ENCODE assay signal across 31 cellular contexts in the genomic region with DNA sequence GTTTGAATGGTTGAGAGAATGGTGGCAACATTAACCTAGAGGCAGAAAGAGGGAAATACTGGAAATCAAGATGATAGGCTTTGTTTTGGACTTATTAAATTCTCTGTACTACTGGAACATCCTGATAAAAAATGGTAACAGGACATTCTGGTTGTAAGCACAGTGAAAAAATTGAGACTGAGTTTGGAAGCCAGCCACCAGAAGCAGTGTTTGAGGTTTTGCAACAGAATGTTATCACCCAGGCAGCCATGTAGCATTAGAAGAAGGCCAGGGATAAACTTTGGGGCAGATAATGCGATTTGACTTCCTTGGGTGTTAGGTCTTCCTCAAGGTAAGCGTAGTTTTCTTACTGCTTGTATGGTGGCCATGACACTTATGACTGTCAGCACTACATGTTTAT.
"Had no signal": no experiment of that assay in that cellular context is flagged by ENCODE, and none has a peak within 500 bp of the region (broad histone marks: within the 10 kb centered on the region; RNA-seq: fewer than 3 reads in every experiment).

No MANE protein-coding gene starts in this region.

- H3K9me3 ChIP-seq: ascending aorta, body of pancreas, breast epithelium, Peyer's patch had no signal

- H3K4me3 ChIP-seq: ascending aorta, body of pancreas, breast epithelium, Peyer's patch had no signal

- ATAC-seq: activated CD8-positive, alpha-beta T cell treated with anti-CD3 and anti-CD28 coated beads, Interleukin-2, amount 10 ng/mL, durations not matched to agents 7 days and 5 days; activated naive CD8-positive, alpha-beta T cell treated with anti-CD3 and anti-CD28 coated beads, Interleukin-2, amount 50 U/mL, for 24 hours; body of pancreas; PC-3 had no signal

- DNase-seq: activated CD4-positive, alpha-beta T cell treated with anti-CD3 and anti-CD28 coated beads, Interleukin-2, amount 10 ng/mL, durations not matched to agents 7 days and 5 days; activated CD4-positive, alpha-beta T cell treated with anti-CD3 and anti-CD28 coated beads, Interleukin-2, amount 50 U/mL, for 48 hours; activated CD8-positive, alpha-beta T cell treated with anti-CD3 and anti-CD28 coated beads, Interleukin-2, amount 10 ng/mL, durations not matched to agents 7 days and 5 days; activated effector memory CD4-positive, alpha-beta T cell treated with Interleukin-2 at 50 U/mL for 16 hours; activated naive CD4-positive, alpha-beta T cell treated with anti-CD3 and anti-CD28 coated beads, Interleukin-2, amount 10 ng/mL, durations not matched to agents 7 days and 5 days; activated naive CD8-positive, alpha-beta T cell treated with anti-CD3 and anti-CD28 coated beads, Interleukin-2, amount 50 U/mL, for 24 hours; activated T-cell treated with anti-CD3 and anti-CD28 coated beads, Interleukin-2, amount 50 U/mL, for 24 hours; amygdala; cerebellar nuclear complex; MM.1S; MV-4-11; NCI-H1092; NCI-H1436 treated with DMSO at 0.1 percent for 48 hours; NCI-H2029; NCI-H2107; NCI-H2171; NCI-H510A; NCI-H748 treated with DMSO at 0.1 percent for 48 hours; NK-92 treated with Interleukin-12 subunit alpha and Interleukin-12 subunit beta, amount 100 ng/mL, for 24 hours; PC-3; Peyer's patch; RPMI8226; SIG-M5; T-helper 1 cell; T-helper 2 cell; T-helper 9 cell had no signal

- H3K27ac ChIP-seq: ascending aorta, body of pancreas, breast epithelium, KMS-11, Peyer's patch had no signal

- H3K27me3 ChIP-seq: ascending aorta, body of pancreas, breast epithelium, Peyer's patch had no signal

- H3K27ac Mint-ChIP-seq: activated CD4-positive, alpha-beta T cell treated with anti-CD3 and anti-CD28 coated beads, Interleukin-2, amount 10 ng/mL, durations not matched to agents 7 days and 5 days; activated CD8-positive, alpha-beta T cell treated with anti-CD3 and anti-CD28 coated beads, Interleukin-2, amount 10 ng/mL, durations not matched to agents 7 days and 5 days; activated naive CD4-positive, alpha-beta T cell treated with anti-CD3 and anti-CD28 coated beads, Interleukin-2, amount 10 ng/mL, durations not matched to agents 7 days and 5 days; activated naive CD8-positive, alpha-beta T cell; activated naive CD8-positive, alpha-beta T cell treated with anti-CD3 and anti-CD28 coated beads, Interleukin-2, amount 50 U/mL, for 24 hours; activated T-cell treated with anti-CD3 and anti-CD28 coated beads, Interleukin-2, amount 50 U/mL, for 24 hours had no signal

- H3K4me3 Mint-ChIP-seq: activated CD4-positive, alpha-beta T cell treated with anti-CD3 and anti-CD28 coated beads, Interleukin-2, amount 10 ng/mL, durations not matched to agents 7 days and 5 days; activated CD8-positive, alpha-beta T cell treated with anti-CD3 and anti-CD28 coated beads, Interleukin-2, amount 10 ng/mL, durations not matched to agents 7 days and 5 days; activated naive CD4-positive, alpha-beta T cell treated with anti-CD3 and anti-CD28 coated beads, Interleukin-2, amount 10 ng/mL, durations not matched to agents 7 days and 5 days; activated naive CD8-positive, alpha-beta T cell; activated naive CD8-positive, alpha-beta T cell treated with anti-CD3 and anti-CD28 coated beads, Interleukin-2, amount 50 U/mL, for 24 hours; activated T-cell treated with anti-CD3 and anti-CD28 coated beads, Interleukin-2, amount 50 U/mL, for 24 hours had no signal

- H3K27me3 Mint-ChIP-seq: activated CD4-positive, alpha-beta T cell treated with anti-CD3 and anti-CD28 coated beads, Interleukin-2, amount 10 ng/mL, durations not matched to agents 7 days and 5 days; activated naive CD8-positive, alpha-beta T cell treated with anti-CD3 and anti-CD28 coated beads, Interleukin-2, amount 50 U/mL, for 24 hours had no signal

- H3K36me3 Mint-ChIP-seq: activated naive CD4-positive, alpha-beta T cell treated with anti-CD3 and anti-CD28 coated beads, Interleukin-2, amount 10 ng/mL, durations not matched to agents 7 days and 5 days; activated naive CD8-positive, alpha-beta T cell had no signal

- H3K4me1 ChIP-seq: ascending aorta, body of pancreas, breast epithelium, Peyer's patch had no signal

- H3K36me3 ChIP-seq: ascending aorta, breast epithelium, Peyer's patch had no signal

- H3K4me1 Mint-ChIP-seq: activated CD4-positive, alpha-beta T cell treated with anti-CD3 and anti-CD28 coated beads, Interleukin-2, amount 10 ng/mL, durations not matched to agents 7 days and 5 days; activated naive CD4-positive, alpha-beta T cell treated with anti-CD3 and anti-CD28 coated beads, Interleukin-2, amount 10 ng/mL, durations not matched to agents 7 days and 5 days; activated naive CD8-positive, alpha-beta T cell treated with anti-CD3 and anti-CD28 coated beads, Interleukin-2, amount 50 U/mL, for 24 hours had no signal

- H3K9me3 Mint-ChIP-seq: activated CD4-positive, alpha-beta T cell treated with anti-CD3 and anti-CD28 coated beads, Interleukin-2, amount 10 ng/mL, durations not matched to agents 7 days and 5 days; activated naive CD4-positive, alpha-beta T cell treated with anti-CD3 and anti-CD28 coated beads, Interleukin-2, amount 10 ng/mL, durations not matched to agents 7 days and 5 days; activated T-cell treated with anti-CD3 and anti-CD28 coated beads, Interleukin-2, amount 50 U/mL, for 24 hours had no signal
